ENCODE assay signal across 9 cellular contexts in the genomic region with DNA sequence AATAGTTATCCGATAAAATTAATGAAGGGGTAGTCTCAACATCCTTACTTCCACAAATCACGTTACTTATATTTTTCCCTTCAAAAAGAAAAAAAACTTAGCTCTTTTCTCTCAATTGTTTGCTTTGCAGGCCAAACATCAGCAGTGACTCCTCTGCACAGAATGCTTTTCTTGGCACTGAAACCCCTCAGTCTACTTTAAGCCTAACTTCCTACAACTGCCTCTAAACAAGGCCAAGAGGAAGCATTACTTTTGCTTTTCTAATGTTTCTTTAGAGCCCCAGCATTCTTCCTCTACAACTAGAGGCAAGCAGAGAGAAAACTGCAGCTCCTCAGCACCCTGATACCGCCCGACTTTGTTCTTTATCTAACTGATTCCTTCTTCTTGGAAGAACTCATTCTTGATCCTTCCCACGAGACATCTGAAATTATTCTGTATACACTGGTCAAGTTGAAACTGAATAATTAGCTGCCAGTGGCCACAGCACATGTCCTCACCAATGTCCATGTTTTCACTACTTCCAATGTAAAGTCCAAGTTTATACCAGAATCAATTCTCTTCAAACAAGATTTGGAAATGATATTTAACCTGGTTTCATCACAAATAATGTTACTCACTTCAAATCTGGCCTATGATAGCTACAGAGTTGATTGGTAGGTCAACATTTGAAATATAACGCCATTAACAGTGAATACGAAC. TPM values are rescaled to one million over a fixed set of nuclear protein-coding genes. Genes with fewer than 3 reads are reported as not detected.
DNase-seq lines count a peak whose midpoint lies in the region; ATAC-seq, FAIRE-seq and TF ChIP-seq lines count a peak whose summit lies in the region.
"Had no signal": no experiment of that assay in that cellular context is flagged by ENCODE, and none has a peak within 500 bp of the region (broad histone marks: within the 10 kb centered on the region; RNA-seq: fewer than 3 reads in every experiment).

No MANE protein-coding gene starts in this region.

- FAIRE-seq in astrocyte (lab: Jason Lieb, UNC) (peak; percentile 87), kidney (lab: Jason Lieb, UNC) (no peak)

- H3K27me3 ChIP-seq in astrocyte (ENCODE audit: insufficient read depth, low read length) (no peaks in the 10 kb centered on the region), left ventricle myocardium inferior (ENCODE audit: low read depth) (no peaks in the 10 kb centered on the region), skeletal muscle tissue (ENCODE audit: control insufficient read depth in 3 of 3, insufficient read depth in 3 of 3, low read length in 3 of 3) (no peaks in the 10 kb centered on the region)

- no peak overlapping the region for H3K4me3 Mint-ChIP-seq in astrocyte (ENCODE audit: unreplicated experiment)

- peaks cover 13% of the 10 kb centered on the region for H3K4me1 ChIP-seq in astrocyte (ENCODE audit: insufficient read depth, low read length)
- H3K4me1 ChIP-seq in left ventricle myocardium inferior, result peaks cover 22% of the 10 kb centered on the region
- H3K4me1 ChIP-seq in skeletal muscle tissue (ENCODE audit: control insufficient read depth in 3 of 3, insufficient read depth in 3 of 3, low read length in 3 of 3), result no peaks in the 10 kb centered on the region
- peaks cover 0 to 2% of the 10 kb centered on the region in 2 donors for H3K4me1 ChIP-seq in kidney (ENCODE audit: control insufficient read depth in 1 of 2, insufficient read depth in 1 of 2, low read depth in 1 of 2, low read length in 2 of 2)

- H3K9me3 Mint-ChIP-seq in astrocyte (ENCODE audit: unreplicated experiment), result no peaks in the 10 kb centered on the region

- no peaks in the 10 kb centered on the region for H4K20me1 ChIP-seq in astrocyte (ENCODE audit: insufficient read depth, low read length)

- DNase-seq in GM04503 (ENCODE audit: low read depth) (peak; percentile 49), astrocyte (ENCODE audit: low read depth) (peak; percentile 91), left ventricle myocardium inferior (no peak), T-helper 2 cell (no peak), SKM-1 (lab: John Stamatoyannopoulos, UW; ENCODE audit: unreplicated experiment) (no peak), kidney (no peak)

- H3K4me1 Mint-ChIP-seq in astrocyte (ENCODE audit: low read depth, unreplicated experiment), result peaks cover 10% of the 10 kb centered on the region

- no peak for ATAC-seq in HG02885 (IDR thresholded peaks at IDR 0.05; ENCODE audit: poor library complexity, unreplicated experiment)
- ATAC-seq: K562 had no signal

- no peak overlapping the region for H3K27ac Mint-ChIP-seq in astrocyte (ENCODE audit: unreplicated experiment)

- H3K36me3 ChIP-seq in astrocyte (ENCODE audit: insufficient read depth, low read length) (no peaks in the 10 kb centered on the region), left ventricle myocardium inferior (no peaks in the 10 kb centered on the region), skeletal muscle tissue (ENCODE audit: control insufficient read depth in 3 of 3, insufficient read depth in 3 of 3, low read length in 3 of 3) (no peaks in the 10 kb centered on the region), kidney (ENCODE audit: control insufficient read depth in 1 of 2, insufficient read depth in 2 of 2, low read length in 2 of 2) (no peaks in the 10 kb centered on the region)

- TF ChIP-seq CTCF in astrocyte (IDR thresholded peaks at IDR 0.05; ENCODE audit: insufficient read depth, low read depth, low read length), result no peak
- TF ChIP-seq CTCF in left ventricle myocardium inferior (IDR thresholded peaks at IDR 0.05; ENCODE audit: borderline replicate concordance), result no peak
- TF ChIP-seq CTCF in kidney (IDR thresholded peaks at IDR 0.05; ENCODE audit: borderline replicate concordance, extremely low read depth, insufficient read depth), result no peak

- intact Hi-C loops in left ventricle myocardium inferior (cut with micrococcal nuclease), result no loop called here
- intact Hi-C loops in kidney (cut with DNase I), result no loop called here

- H3K9me3 ChIP-seq in astrocyte (ENCODE audit: insufficient read depth, low read depth, low read length), result no peaks in the 10 kb centered on the region
- no peaks in the 10 kb centered on the region for H3K9me3 ChIP-seq in left ventricle myocardium inferior (replicated peaks)
- H3K9me3 ChIP-seq in skeletal muscle tissue (ENCODE audit: control insufficient read depth in 3 of 3, low read length in 3 of 3), result no peaks in the 10 kb centered on the region
- H3K9me3 ChIP-seq in kidney (ENCODE audit: control insufficient read depth in 1 of 2, low read length in 2 of 2), result no peaks in the 10 kb centered on the region

- H3K36me3 Mint-ChIP-seq in astrocyte (ENCODE audit: low read depth, unreplicated experiment), result no peaks in the 10 kb centered on the region

- H3K27ac ChIP-seq in astrocyte (ENCODE audit: low read depth, low read length), result peak overlapping the region; percentile 87
- H3K27ac ChIP-seq in left ventricle myocardium inferior (replicated peaks), result peak overlapping the region; percentile 50
- H3K27ac ChIP-seq in skeletal muscle tissue (ENCODE audit: low read depth, low read length), result peak overlapping the region; percentile 54
- peak overlapping the region in 1 of 2 donors; percentile 7 for H3K27ac ChIP-seq in kidney (ENCODE audit: low read depth in 2 of 2, low read length in 2 of 2)

- peak overlapping the region; percentile 84 for H3K4me2 ChIP-seq in astrocyte (ENCODE audit: low read length)

- no peaks in the 10 kb centered on the region for H3K27me3 Mint-ChIP-seq in astrocyte (ENCODE audit: low read depth, unreplicated experiment)

- no peaks in the 10 kb centered on the region for H3K79me2 ChIP-seq in astrocyte (ENCODE audit: insufficient read depth, low read length)

- H3K4me3 ChIP-seq in astrocyte (ENCODE audit: insufficient read depth, low read depth, low read length) (peak overlapping the region; percentile 35), left ventricle myocardium inferior (no peak overlapping the region), skeletal muscle tissue (ENCODE audit: low read length in 3 of 3) (no peak overlapping the region), kidney (ENCODE audit: low read length in 2 of 2) (no peak overlapping the region)
- H3K4me3 ChIP-seq: K562 had no signal

- no peak overlapping the region for H2AFZ ChIP-seq in astrocyte (ENCODE audit: low read depth, low read length)

- H3K9ac ChIP-seq in astrocyte (ENCODE audit: low read length) (peak overlapping the region; percentile 70), skeletal muscle tissue (ENCODE audit: low read depth in 1 of 3, low read length in 3 of 3) (no peak overlapping the region), kidney (ENCODE audit: low read length in 2 of 2) (no peak overlapping the region)

RNA-seq across cellular contexts. Expression of a gene that starts 55.3 kb away (rescaled TPM):
- 5.1 and 5.9 TPM in 2 replicates for total RNA-seq in astrocyte
- 4.5 TPM for total RNA-seq in left ventricle myocardium inferior
- total RNA-seq in skeletal muscle tissue, result 3.1 TPM
- total RNA-seq in kidney, result 28.1 TPM
- polyA plus RNA-seq in kidney (ENCODE audit: insufficient read depth, low read depth, low replicate concordance), result 23.0 TPM

Comparison
In these comparisons a context has a peak if more than half of its experiments do, and no peak if none do; other contexts are left out.
1. DNase-seq: peak in GM04503 (single experiment) and astrocyte (single experiment); none in left ventricle myocardium inferior (single experiment), T-helper 2 cell (0 of 5), SKM-1 (single experiment) and kidney (single experiment).